ENCODE assay signal across 12 cellular contexts in genomic region chr15:70670680-70671079, GRCh38.
DNase-seq lines count a peak whose midpoint lies in the region; ATAC-seq and TF ChIP-seq lines count a peak whose summit lies in the region.
"Had no signal": no experiment of that assay in that cellular context is flagged by ENCODE, and none has a peak within 500 bp of the region (broad histone marks: within the 10 kb centered on the region; RNA-seq: fewer than 3 reads in every experiment).

No MANE protein-coding gene starts in this region.

- H3K36me3 ChIP-seq in adipocyte (ENCODE audit: control insufficient read depth, insufficient read depth, low read length, severe bottlenecking) (peaks cover 71% of the 10 kb centered on the region), lower lobe of right lung (peaks cover 33% of the 10 kb centered on the region), mucosa of descending colon (ENCODE audit: low read depth) (no peaks in the 10 kb centered on the region)

- no peak overlapping the region for H3K4me3 Mint-ChIP-seq in CD4-positive, alpha-beta T cell
- H3K4me3 Mint-ChIP-seq: activated naive CD4-positive, alpha-beta T cell treated with anti-CD3 and anti-CD28 coated beads, Interleukin-2, amount 50 U/mL, for 24 hours; naive B cell had no signal

- peaks cover 21% of the 10 kb centered on the region for H3K4me1 ChIP-seq in adipocyte (ENCODE audit: control insufficient read depth, insufficient read depth, low read length)
- H3K4me1 ChIP-seq in lower lobe of right lung, result peaks cover 23% of the 10 kb centered on the region
- H3K4me1 ChIP-seq in mucosa of descending colon (ENCODE audit: low read depth), result peaks cover 19% of the 10 kb centered on the region

- H3K4me1 Mint-ChIP-seq in CD4-positive, alpha-beta T cell (ENCODE audit: low read depth), result peaks cover 24% of the 10 kb centered on the region

- H3K27me3 ChIP-seq in CD4-positive, alpha-beta T cell (ENCODE audit: control insufficient read depth, insufficient read depth, low read length), result peaks cover 8% of the 10 kb centered on the region
- H3K27me3 ChIP-seq in adipocyte (replicated peaks; ENCODE audit: control insufficient read depth, insufficient read depth, low read length) (no peaks in the 10 kb centered on the region), lower lobe of right lung (ENCODE audit: low read depth) (no peaks in the 10 kb centered on the region)

- H3K27ac Mint-ChIP-seq in CD4-positive, alpha-beta T cell, result no peak overlapping the region
- H3K27ac Mint-ChIP-seq: activated naive CD4-positive, alpha-beta T cell treated with anti-CD3 and anti-CD28 coated beads, Interleukin-2, amount 50 U/mL, for 24 hours; naive B cell had no signal

- TF ChIP-seq CTCF in CD4-positive, alpha-beta T cell (IDR thresholded peaks at IDR 0.05), result peak; percentile 62
- TF ChIP-seq CTCF in LNCaP clone FGC (IDR thresholded peaks at IDR 0.05; ENCODE audit: control insufficient read depth, extremely low read depth, insufficient read depth) (peak; percentile 29; the same call in 1 of the 2 replicates), lower lobe of right lung (IDR thresholded peaks at IDR 0.05) (peak; percentile 11), mucosa of descending colon (IDR thresholded peaks at IDR 0.05) (no peak)

- H3K27me3 Mint-ChIP-seq in CD4-positive, alpha-beta T cell, result peaks cover 4% of the 10 kb centered on the region
- H3K27me3 Mint-ChIP-seq: activated naive CD4-positive, alpha-beta T cell treated with anti-CD3 and anti-CD28 coated beads, Interleukin-2, amount 50 U/mL, for 24 hours; naive B cell had no signal

- CTCF ChIA-PET in CD4-positive, alpha-beta T cell (lab: Charles Lee), result no interaction called here

- H3K4me3 ChIP-seq in LNCaP clone FGC (ENCODE audit: low read depth, low read length) (no peak overlapping the region), adipocyte (ENCODE audit: low read length) (no peak overlapping the region), lower lobe of right lung (no peak overlapping the region), mucosa of descending colon (no peak overlapping the region)
- H3K4me3 ChIP-seq: SK-N-MC had no signal

- H3K9me3 ChIP-seq in CD4-positive, alpha-beta T cell (ENCODE audit: control insufficient read depth, low read length), result no peaks in the 10 kb centered on the region
- H3K9me3 ChIP-seq in adipocyte (ENCODE audit: control insufficient read depth, low read length), result no peaks in the 10 kb centered on the region
- H3K9me3 ChIP-seq in lower lobe of right lung, result no peaks in the 10 kb centered on the region
- H3K9me3 ChIP-seq in mucosa of descending colon, result no peaks in the 10 kb centered on the region

- no peak overlapping the region for H3K27ac ChIP-seq in CD4-positive, alpha-beta T cell (ENCODE audit: low read depth, low read length)
- no peak overlapping the region for H3K27ac ChIP-seq in lower lobe of right lung
- H3K27ac ChIP-seq: SK-N-MC had no signal

- ATAC-seq in CD4-positive, alpha-beta T cell (ENCODE audit: poor library complexity), result no peak
- ATAC-seq in lower lobe of right lung, result no peak
- ATAC-seq in mucosa of descending colon, result no peak

- H3K9ac ChIP-seq in adipocyte (ENCODE audit: low read length), result no peak overlapping the region

- no peaks in the 10 kb centered on the region for H3K9me3 Mint-ChIP-seq in CD4-positive, alpha-beta T cell
- H3K9me3 Mint-ChIP-seq: activated naive CD4-positive, alpha-beta T cell treated with anti-CD3 and anti-CD28 coated beads, Interleukin-2, amount 50 U/mL, for 24 hours; naive B cell had no signal

- H3K36me3 Mint-ChIP-seq in CD4-positive, alpha-beta T cell (ENCODE audit: low read depth), result no peaks in the 10 kb centered on the region
- H3K36me3 Mint-ChIP-seq: activated naive CD4-positive, alpha-beta T cell treated with anti-CD3 and anti-CD28 coated beads, Interleukin-2, amount 50 U/mL, for 24 hours; naive B cell had no signal

- intact Hi-C loops in CD4-positive, alpha-beta T cell (cut with DNase I, micrococcal nuclease), result loop anchor here (10.0 kb wide), 2 partner anchors 54 to 774 kb away; no protein-coding TSS in a partner anchor
- intact Hi-C loops in lower lobe of right lung (cut with DNase I) (loop anchor here (10.0 kb wide), 1 partner anchor 144 kb away; no protein-coding TSS in a partner anchor), mucosa of descending colon (cut with DNase I, micrococcal nuclease) (loop anchor here in 1 of 2 donors (10.0 kb wide), 1 partner anchor 144 kb away; no protein-coding TSS in a partner anchor)

- no peak for DNase-seq in CD4-positive, alpha-beta T cell
- DNase-seq in LNCaP clone FGC (ENCODE audit: low read depth) (no peak), adipocyte (ENCODE audit: low read depth) (peak; percentile 24), lower lobe of right lung (no peak), dedifferentiated amniotic fluid mesenchymal stem cell (ENCODE audit: extremely low spot score) (no peak), amniotic stem cell (lab: John Stamatoyannopoulos, UW) (no peak), mucosa of descending colon (no peak), DMS153 treated with DMSO at 0.1 percent for 48 hours (lab: John Stamatoyannopoulos, UW; ENCODE audit: unreplicated experiment) (no peak)
- DNase-seq: activated CD4-positive, alpha-beta T cell treated with anti-CD3 and anti-CD28 coated beads, Interleukin-2, amount 50 U/mL, for 4 hours; naive B cell had no signal

- POLR2A ChIA-PET in CD4-positive, alpha-beta T cell (lab: Charles Lee), result interaction anchor here (1.3 kb wide), 1 partner anchor 52 kb away, joined by 3 read pairs; no protein-coding TSS in a partner anchor
